ENCODE assay signal across 16 cellular contexts in genomic region chr7:15400440-15400839, GRCh38.
DNase-seq lines count a peak whose midpoint lies in the region; ATAC-seq, FAIRE-seq and TF ChIP-seq lines count a peak whose summit lies in the region.
"Had no signal": no experiment of that assay in that cellular context is flagged by ENCODE, and none has a peak within 500 bp of the region (broad histone marks: within the 10 kb centered on the region; RNA-seq: fewer than 3 reads in every experiment).

No MANE protein-coding gene starts in this region.

- no TSS peak for BruUV-seq in HepG2 (replicated peaks; lab: Mats Ljungman, UMichigan)

- no peak overlapping the region for H2AFZ ChIP-seq in HepG2 (ENCODE audit: low read length)

- TF ChIP-seq RAD21 in liver (IDR thresholded peaks at IDR 0.05), result peak in 1 of 2 donors; percentile 15
- no peak for TF ChIP-seq RAD21 in HepG2 (CRISPR knock-in tag; IDR thresholded peaks at IDR 0.05)

- H3K79me2 ChIP-seq in HepG2 (ENCODE audit: insufficient read depth, low read length), result no peaks in the 10 kb centered on the region

- no peak for FAIRE-seq in HepG2 (lab: Jason Lieb, UNC)
- FAIRE-seq: GM12892 had no signal

- H3K9me3 ChIP-seq in liver (ENCODE audit: control insufficient read depth in 4 of 4, low read length in 3 of 4) (peaks cover 0 to 6% (median 4%) of the 10 kb centered on the region in 4 donors), HepG2 (ENCODE audit: low read length) (peaks cover 85% of the 10 kb centered on the region)

- in situ Hi-C loops in HepG2 (cut with HindIII; ENCODE audit: extremely low pct_ligation_motif_present, low pct_unique_long_range_greater_than_20kb) (no loop called here), SK-MEL-5 (cut with HindIII; ENCODE audit: low pct_unique_long_range_greater_than_20kb, low sequenced_read_pairs) (no loop called here)

- WGBS in liver, result 49% methylated on average over 3 of the region's 3 CpGs
- 25% methylated on average over 3 of the region's 3 CpGs for WGBS in HepG2 (ENCODE audit: low lambda C conversion rate)

- H3K27ac ChIP-seq in liver (ENCODE audit: low read depth in 1 of 2, low read length in 2 of 2), result no peak overlapping the region
- no peak overlapping the region for H3K27ac ChIP-seq in HepG2 (ENCODE audit: extremely low read length, insufficient read depth, low read length)

- intact Hi-C loops in HepG2 (cut with micrococcal nuclease; ENCODE audit: unreplicated experiment), result no loop called here

- POLR2A ChIA-PET in HepG2 (lab: Yijun Ruan, JAX), result no interaction called here

- H3K4me2 ChIP-seq in HepG2 (ENCODE audit: low read depth, low read length), result no peak overlapping the region

- TF ChIP-seq CTCF in liver (IDR thresholded peaks at IDR 0.05; ENCODE audit: low read depth, low read length, missing input control) (no peak), HepG2 (CRISPR knock-in tag; IDR thresholded peaks at IDR 0.05) (no peak)

- no peak for TF ChIP-seq POLR2A in HepG2 (IDR thresholded peaks at IDR 0.05; ENCODE audit: insufficient read depth in 1 of 2, low read depth in 2 of 2, low read length in 2 of 2)

- CTCF ChIA-PET in HepG2 (lab: Yijun Ruan, JAX; ENCODE audit: low intra/inter-chr PET ratio, low total read pairs), result no interaction called here

- H3K4me1 ChIP-seq in liver (ENCODE audit: control insufficient read depth in 4 of 4, insufficient read depth in 4 of 4, low read length in 3 of 4) (peaks cover 0 to 5% (median 2%) of the 10 kb centered on the region in 4 donors), HepG2 (ENCODE audit: insufficient read depth, low read length) (no peaks in the 10 kb centered on the region)
- H3K4me1 ChIP-seq: Caco-2 had no signal

- TF ChIP-seq EP300 in HepG2 (IDR thresholded peaks at IDR 0.05; ENCODE audit: low read depth in 2 of 2, low read length in 2 of 2) (no peak), HepG2 (CRISPR knock-in tag; IDR thresholded peaks at IDR 0.05; ENCODE audit: borderline replicate concordance) (no peak)

- H3K36me3 ChIP-seq in liver (ENCODE audit: control insufficient read depth in 4 of 4, insufficient read depth in 3 of 4, low read depth in 1 of 4, low read length in 3 of 4), result no peaks in the 10 kb centered on the region
- no peaks in the 10 kb centered on the region for H3K36me3 ChIP-seq in HepG2 (replicated peaks in 1 of 2; ENCODE audit: control insufficient read depth in 1 of 2, insufficient read depth in 2 of 2, low read length in 2 of 2)

- H3K4me3 ChIP-seq in liver (ENCODE audit: low read depth in 1 of 3, low read length in 3 of 3) (no peak overlapping the region), HepG2 (replicated peaks in 1 of 3; ENCODE audit: insufficient read depth in 1 of 3, low read depth in 2 of 3, low read length in 3 of 3) (no peak overlapping the region)

- DNase-seq in HepG2 (ENCODE audit: low spot score), result no peak
- peak; percentile 13 for DNase-seq in SK-MEL-5 (ENCODE audit: low read depth, low spot score)
- no peak for DNase-seq in left lobe of liver (ENCODE audit: low spot score)
- no peak for DNase-seq in NCI-H1417 (lab: John Stamatoyannopoulos, UW)
- no peak for DNase-seq in COLO668 (lab: John Stamatoyannopoulos, UW; ENCODE audit: unreplicated experiment)
- DNase-seq: C1 segment of cervical spinal cord; Caco-2; CD4-positive, alpha-beta memory T cell; DMS153; DND-41; GOT3; H7; HCEC 1CT had no signal

- no peak overlapping the region for H3K9ac ChIP-seq in liver (ENCODE audit: low read depth in 1 of 2, low read length in 2 of 2)
- H3K9ac ChIP-seq in HepG2 (ENCODE audit: insufficient read depth, low read depth, low read length), result no peak overlapping the region

- no peak for ATAC-seq in HepG2
- peak; percentile 84 for ATAC-seq in left lobe of liver
- no peak for ATAC-seq in HG02642 (IDR thresholded peaks at IDR 0.05; ENCODE audit: poor library complexity, unreplicated experiment)

- no peaks in the 10 kb centered on the region for H3K27me3 ChIP-seq in liver (ENCODE audit: control insufficient read depth in 4 of 4, insufficient read depth in 4 of 4, low read length in 3 of 4)
- no peaks in the 10 kb centered on the region for H3K27me3 ChIP-seq in HepG2 (ENCODE audit: control insufficient read depth in 1 of 2, insufficient read depth in 2 of 2, low read length in 2 of 2)

- no peaks in the 10 kb centered on the region for H4K20me1 ChIP-seq in HepG2 (ENCODE audit: insufficient read depth, low read length)

TF ChIP-seq in liver, 16 proteins besides CTCF, POLR2A, EP300 and RAD21:
- no peak for TF ChIP-seq RXRA (IDR thresholded peaks at IDR 0.05)
- peak; percentile 25 for TF ChIP-seq HNF4G (IDR thresholded peaks at IDR 0.05)
- peak; percentile 19 for TF ChIP-seq SP1 (IDR thresholded peaks at IDR 0.05)
- peak; percentile 90 to 91 for TF ChIP-seq HNF4A (conservative IDR thresholded peaks at IDR 0.05)

TF ChIP-seq in HepG2, 621 proteins besides CTCF, POLR2A, EP300 and RAD21:
- no peak for TF ChIP-seq SMARCE1 (IDR thresholded peaks at IDR 0.05; ENCODE audit: borderline replicate concordance)
- TF ChIP-seq HES4 (CRISPR knock-in tag; IDR thresholded peaks at IDR 0.05; ENCODE audit: borderline replicate concordance), result no peak
- TF ChIP-seq MAFF (IDR thresholded peaks at IDR 0.05; ENCODE audit: low read depth, low read length), result no peak
- no peak for TF ChIP-seq ZNF280D (CRISPR knock-in tag; IDR thresholded peaks at IDR 0.05)
- TF ChIP-seq ZFP82 (CRISPR knock-in tag; IDR thresholded peaks at IDR 0.05; ENCODE audit: borderline replicate concordance), result no peak
- TF ChIP-seq, protein P1, sequence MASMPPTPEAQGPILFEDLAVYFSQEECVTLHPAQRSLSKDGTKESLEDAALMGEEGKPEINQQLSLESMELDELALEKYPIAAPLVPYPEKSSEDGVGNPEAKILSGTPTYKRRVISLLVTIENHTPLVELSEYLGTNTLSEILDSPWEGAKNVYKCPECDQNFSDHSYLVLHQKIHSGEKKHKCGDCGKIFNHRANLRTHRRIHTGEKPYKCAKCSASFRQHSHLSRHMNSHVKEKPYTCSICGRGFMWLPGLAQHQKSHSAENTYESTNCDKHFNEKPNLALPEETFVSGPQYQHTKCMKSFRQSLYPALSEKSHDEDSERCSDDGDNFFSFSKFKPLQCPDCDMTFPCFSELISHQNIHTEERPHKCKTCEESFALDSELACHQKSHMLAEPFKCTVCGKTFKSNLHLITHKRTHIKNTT (CRISPR knock-in tag; IDR thresholded peaks at IDR 0.05), result no peak
- no peak for TF ChIP-seq ZNF382 (CRISPR knock-in tag; IDR thresholded peaks at IDR 0.05; ENCODE audit: borderline replicate concordance)
- TF ChIP-seq, protein P2, sequence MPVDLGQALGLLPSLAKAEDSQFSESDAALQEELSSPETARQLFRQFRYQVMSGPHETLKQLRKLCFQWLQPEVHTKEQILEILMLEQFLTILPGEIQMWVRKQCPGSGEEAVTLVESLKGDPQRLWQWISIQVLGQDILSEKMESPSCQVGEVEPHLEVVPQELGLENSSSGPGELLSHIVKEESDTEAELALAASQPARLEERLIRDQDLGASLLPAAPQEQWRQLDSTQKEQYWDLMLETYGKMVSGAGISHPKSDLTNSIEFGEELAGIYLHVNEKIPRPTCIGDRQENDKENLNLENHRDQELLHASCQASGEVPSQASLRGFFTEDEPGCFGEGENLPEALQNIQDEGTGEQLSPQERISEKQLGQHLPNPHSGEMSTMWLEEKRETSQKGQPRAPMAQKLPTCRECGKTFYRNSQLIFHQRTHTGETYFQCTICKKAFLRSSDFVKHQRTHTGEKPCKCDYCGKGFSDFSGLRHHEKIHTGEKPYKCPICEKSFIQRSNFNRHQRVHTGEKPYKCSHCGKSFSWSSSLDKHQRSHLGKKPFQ (CRISPR knock-in tag; IDR thresholded peaks at IDR 0.05; ENCODE audit: insufficient replicate concordance), result no peak
- no peak for TF ChIP-seq HCFC1 (IDR thresholded peaks at IDR 0.05; ENCODE audit: low read depth, low read length)
- TF ChIP-seq ATAD3A (CRISPR knock-in tag; IDR thresholded peaks at IDR 0.05), result no peak
- TF ChIP-seq NFE2 (CRISPR knock-in tag; IDR thresholded peaks at IDR 0.05), result no peak
- TF ChIP-seq ZFP36 (IDR thresholded peaks at IDR 0.05; ENCODE audit: borderline replicate concordance, low read depth, low read length, partially characterized antibody), result no peak
